In the genomic region with DNA sequence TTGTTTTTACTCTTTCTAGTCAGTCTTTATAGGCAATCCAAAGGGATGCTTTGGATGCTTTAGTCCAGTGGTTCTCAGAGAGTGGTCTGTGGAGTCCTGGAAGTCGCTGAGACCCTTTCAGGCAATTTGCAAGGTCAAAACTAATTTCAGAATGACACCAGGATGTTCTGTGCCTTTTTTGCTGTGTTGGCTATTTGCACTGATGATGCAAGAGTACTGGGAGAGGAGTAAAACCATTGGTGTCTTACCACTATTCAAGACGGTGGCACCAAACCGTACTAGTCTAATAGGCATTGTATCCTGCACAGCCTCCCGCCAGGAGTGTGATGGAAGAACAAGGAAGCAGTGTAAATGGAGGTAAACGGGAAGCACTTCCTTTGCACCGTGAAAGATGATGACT, we compare ENCODE assay signal across 4 cellular contexts. TPM values are rescaled to one million over a fixed set of nuclear protein-coding genes. Genes with fewer than 3 reads are reported as not detected.
"Had no signal": no experiment of that assay in that cellular context is flagged by ENCODE, and none has a peak within 500 bp of the region (broad histone marks: within the 10 kb centered on the region; RNA-seq: fewer than 3 reads in every experiment).

No MANE protein-coding gene starts in this region.

RNA-seq across cellular contexts. Expression of gene NAT8, which starts 34.0 kb away (rescaled TPM):
- total RNA-seq: GM23338, H1, H9, HT-29 had no signal
- polyA plus RNA-seq: GM23338, H1 had no signal
